1 cellular context compared by ENCODE assay signal in genomic region chrX:52995135-52995973, GRCh38.
TF ChIP-seq lines count a peak whose summit lies in the region.

No MANE protein-coding gene starts in this region.

TF ChIP-seq in K562, 482 proteins besides CTCF, POLR2A, EP300 and RAD21 (continued from another document and continues in another):
- TF ChIP-seq AFF1 (IDR thresholded peaks at IDR 0.05; ENCODE audit: low read depth in 1 of 2, partially characterized antibody in 2 of 2) (no peak), ZNF23 (CRISPR knock-in tag; IDR thresholded peaks at IDR 0.05) (no peak), ZBED1 (IDR thresholded peaks at IDR 0.05) (no peak), TARDBP (IDR thresholded peaks at IDR 0.05) (no peak), SIRT6 (IDR thresholded peaks at IDR 0.05; ENCODE audit: low read depth, low read length) (no peak), RB1 (IDR thresholded peaks at IDR 0.05; ENCODE audit: low read depth) (0 out of 2 replicates have a peak, but pooled peaks have one; percentile 32), IRF1 (CRISPR knock-in tag; IDR thresholded peaks at IDR 0.05; ENCODE audit: borderline replicate concordance) (no peak), FOXM1 (IDR thresholded peaks at IDR 0.05; ENCODE audit: low read depth) (peak; percentile 44; the same call in 1 of the 2 replicates), FOXM1 (CRISPR knock-in tag; IDR thresholded peaks at IDR 0.05; ENCODE audit: low read depth) (no peak), THAP12 (CRISPR knock-in tag; IDR thresholded peaks at IDR 0.05) (no peak), RBFOX2 (IDR thresholded peaks at IDR 0.05; ENCODE audit: low read depth, low read length) (peak; percentile 46; the same call in 1 of the 2 replicates), IRF2 (CRISPR knock-in tag; IDR thresholded peaks at IDR 0.05) (no peak), HMG20A (CRISPR knock-in tag; conservative IDR thresholded peaks at IDR 0.05) (no peak), ARID3A (IDR thresholded peaks at IDR 0.05; ENCODE audit: borderline replicate concordance, low read depth, low read length) (no peak), ZNF280B (CRISPR knock-in tag; IDR thresholded peaks at IDR 0.05) (no peak), ELF2 (CRISPR knock-in tag; IDR thresholded peaks at IDR 0.05) (no peak), U2AF2 (optimal IDR thresholded peaks at IDR 0.05; ENCODE audit: low read depth, low read length) (no peak), HDAC8 (tag; IDR thresholded peaks at IDR 0.05) (no peak), NCOA4 (IDR thresholded peaks at IDR 0.05; ENCODE audit: partially characterized antibody) (no peak), RHOXF2B (CRISPR knock-in tag; conservative IDR thresholded peaks at IDR 0.05) (no peak), SMC3 (conservative IDR thresholded peaks at IDR 0.05; ENCODE audit: insufficient read depth, low read depth, low read length) (peak; percentile 35; the same call in 1 of the 2 replicates), HDAC2 (IDR thresholded peaks at IDR 0.05) (no peak), ZNF644 (tag; IDR thresholded peaks at IDR 0.05; ENCODE audit: low read depth) (no peak), ZNF551 (CRISPR knock-in tag; IDR thresholded peaks at IDR 0.05) (no peak), NFATC3 (IDR thresholded peaks at IDR 0.05) (no peak), MYNN (IDR thresholded peaks at IDR 0.05) (no peak), MYNN (CRISPR knock-in tag; IDR thresholded peaks at IDR 0.05) (no peak), KDM1A (IDR thresholded peaks at IDR 0.05) (no peak), TAF1 (IDR thresholded peaks at IDR 0.05; ENCODE audit: control insufficient read depth, extremely low read depth, insufficient read depth, low read length, severe bottlenecking) (no peak), HNRNPLL (IDR thresholded peaks at IDR 0.05; ENCODE audit: low read depth, low read length, poor library complexity, severe bottlenecking) (peak; percentile 63), BHLHE40 (IDR thresholded peaks at IDR 0.05; ENCODE audit: low read length) (peak; percentile 79), CAMTA2 (CRISPR knock-in tag; conservative IDR thresholded peaks at IDR 0.05) (no peak), SUPT5H (IDR thresholded peaks at IDR 0.05) (no peak), JUN (IDR thresholded peaks at IDR 0.05; ENCODE audit: borderline replicate concordance, low read depth, low read length) (no peak), JUN (CRISPR knock-in tag; IDR thresholded peaks at IDR 0.05; ENCODE audit: borderline replicate concordance) (no peak), FOSL1 (tag; conservative IDR thresholded peaks at IDR 0.05) (no peak), MEF2D (tag; conservative IDR thresholded peaks at IDR 0.05; ENCODE audit: low read depth) (no peak), ZNF239 (CRISPR knock-in tag; IDR thresholded peaks at IDR 0.05) (no peak), ZNF324 (CRISPR knock-in tag; IDR thresholded peaks at IDR 0.05) (no peak), PURB (CRISPR knock-in tag; IDR thresholded peaks at IDR 0.05; ENCODE audit: low read depth) (no peak), ARNT (IDR thresholded peaks at IDR 0.05) (no peak), CHD4 (IDR thresholded peaks at IDR 0.05; ENCODE audit: insufficient read depth, insufficient replicate concordance, low read depth, low read length, poor library complexity, severe bottlenecking) (no peak), HCFC1 (IDR thresholded peaks at IDR 0.05; ENCODE audit: low read depth, low read length) (no peak), SRF (CRISPR knock-in tag; IDR thresholded peaks at IDR 0.05) (no peak)
- TF ChIP-seq, protein P1, sequence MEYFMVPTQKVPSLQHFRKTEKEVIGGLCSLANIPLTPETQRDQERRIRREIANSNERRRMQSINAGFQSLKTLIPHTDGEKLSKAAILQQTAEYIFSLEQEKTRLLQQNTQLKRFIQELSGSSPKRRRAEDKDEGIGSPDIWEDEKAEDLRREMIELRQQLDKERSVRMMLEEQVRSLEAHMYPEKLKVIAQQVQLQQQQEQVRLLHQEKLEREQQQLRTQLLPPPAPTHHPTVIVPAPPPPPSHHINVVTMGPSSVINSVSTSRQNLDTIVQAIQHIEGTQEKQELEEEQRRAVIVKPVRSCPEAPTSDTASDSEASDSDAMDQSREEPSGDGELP (CRISPR knock-in tag; IDR thresholded peaks at IDR 0.05; ENCODE audit: borderline replicate concordance) = no peak
- TF ChIP-seq, protein P2, sequence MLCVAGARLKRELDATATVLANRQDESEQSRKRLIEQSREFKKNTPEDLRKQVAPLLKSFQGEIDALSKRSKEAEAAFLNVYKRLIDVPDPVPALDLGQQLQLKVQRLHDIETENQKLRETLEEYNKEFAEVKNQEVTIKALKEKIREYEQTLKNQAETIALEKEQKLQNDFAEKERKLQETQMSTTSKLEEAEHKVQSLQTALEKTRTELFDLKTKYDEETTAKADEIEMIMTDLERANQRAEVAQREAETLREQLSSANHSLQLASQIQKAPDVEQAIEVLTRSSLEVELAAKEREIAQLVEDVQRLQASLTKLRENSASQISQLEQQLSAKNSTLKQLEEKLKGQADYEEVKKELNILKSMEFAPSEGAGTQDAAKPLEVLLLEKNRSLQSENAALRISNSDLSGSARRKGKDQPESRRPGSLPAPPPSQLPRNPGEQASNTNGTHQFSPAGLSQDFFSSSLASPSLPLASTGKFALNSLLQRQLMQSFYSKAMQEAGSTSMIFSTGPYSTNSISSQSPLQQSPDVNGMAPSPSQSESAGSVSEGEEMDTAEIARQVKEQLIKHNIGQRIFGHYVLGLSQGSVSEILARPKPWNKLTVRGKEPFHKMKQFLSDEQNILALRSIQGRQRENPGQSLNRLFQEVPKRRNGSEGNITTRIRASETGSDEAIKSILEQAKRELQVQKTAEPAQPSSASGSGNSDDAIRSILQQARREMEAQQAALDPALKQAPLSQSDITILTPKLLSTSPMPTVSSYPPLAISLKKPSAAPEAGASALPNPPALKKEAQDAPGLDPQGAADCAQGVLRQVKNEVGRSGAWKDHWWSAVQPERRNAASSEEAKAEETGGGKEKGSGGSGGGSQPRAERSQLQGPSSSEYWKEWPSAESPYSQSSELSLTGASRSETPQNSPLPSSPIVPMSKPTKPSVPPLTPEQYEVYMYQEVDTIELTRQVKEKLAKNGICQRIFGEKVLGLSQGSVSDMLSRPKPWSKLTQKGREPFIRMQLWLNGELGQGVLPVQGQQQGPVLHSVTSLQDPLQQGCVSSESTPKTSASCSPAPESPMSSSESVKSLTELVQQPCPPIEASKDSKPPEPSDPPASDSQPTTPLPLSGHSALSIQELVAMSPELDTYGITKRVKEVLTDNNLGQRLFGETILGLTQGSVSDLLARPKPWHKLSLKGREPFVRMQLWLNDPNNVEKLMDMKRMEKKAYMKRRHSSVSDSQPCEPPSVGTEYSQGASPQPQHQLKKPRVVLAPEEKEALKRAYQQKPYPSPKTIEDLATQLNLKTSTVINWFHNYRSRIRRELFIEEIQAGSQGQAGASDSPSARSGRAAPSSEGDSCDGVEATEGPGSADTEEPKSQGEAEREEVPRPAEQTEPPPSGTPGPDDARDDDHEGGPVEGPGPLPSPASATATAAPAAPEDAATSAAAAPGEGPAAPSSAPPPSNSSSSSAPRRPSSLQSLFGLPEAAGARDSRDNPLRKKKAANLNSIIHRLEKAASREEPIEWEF (CRISPR knock-in tag; IDR thresholded peaks at IDR 0.05) = no peak
- TF ChIP-seq, protein P3, sequence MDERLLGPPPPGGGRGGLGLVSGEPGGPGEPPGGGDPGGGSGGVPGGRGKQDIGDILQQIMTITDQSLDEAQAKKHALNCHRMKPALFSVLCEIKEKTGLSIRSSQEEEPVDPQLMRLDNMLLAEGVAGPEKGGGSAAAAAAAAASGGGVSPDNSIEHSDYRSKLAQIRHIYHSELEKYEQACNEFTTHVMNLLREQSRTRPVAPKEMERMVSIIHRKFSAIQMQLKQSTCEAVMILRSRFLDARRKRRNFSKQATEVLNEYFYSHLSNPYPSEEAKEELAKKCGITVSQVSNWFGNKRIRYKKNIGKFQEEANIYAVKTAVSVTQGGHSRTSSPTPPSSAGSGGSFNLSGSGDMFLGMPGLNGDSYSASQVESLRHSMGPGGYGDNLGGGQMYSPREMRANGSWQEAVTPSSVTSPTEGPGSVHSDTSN (CRISPR knock-in tag; IDR thresholded peaks at IDR 0.05; ENCODE audit: low read depth) = no peak
- TF ChIP-seq, protein P3 (tag; conservative IDR thresholded peaks at IDR 0.05; ENCODE audit: low read depth) = peak; percentile 82
